ENCODE assay signal across 1 cellular context in the genomic region with DNA sequence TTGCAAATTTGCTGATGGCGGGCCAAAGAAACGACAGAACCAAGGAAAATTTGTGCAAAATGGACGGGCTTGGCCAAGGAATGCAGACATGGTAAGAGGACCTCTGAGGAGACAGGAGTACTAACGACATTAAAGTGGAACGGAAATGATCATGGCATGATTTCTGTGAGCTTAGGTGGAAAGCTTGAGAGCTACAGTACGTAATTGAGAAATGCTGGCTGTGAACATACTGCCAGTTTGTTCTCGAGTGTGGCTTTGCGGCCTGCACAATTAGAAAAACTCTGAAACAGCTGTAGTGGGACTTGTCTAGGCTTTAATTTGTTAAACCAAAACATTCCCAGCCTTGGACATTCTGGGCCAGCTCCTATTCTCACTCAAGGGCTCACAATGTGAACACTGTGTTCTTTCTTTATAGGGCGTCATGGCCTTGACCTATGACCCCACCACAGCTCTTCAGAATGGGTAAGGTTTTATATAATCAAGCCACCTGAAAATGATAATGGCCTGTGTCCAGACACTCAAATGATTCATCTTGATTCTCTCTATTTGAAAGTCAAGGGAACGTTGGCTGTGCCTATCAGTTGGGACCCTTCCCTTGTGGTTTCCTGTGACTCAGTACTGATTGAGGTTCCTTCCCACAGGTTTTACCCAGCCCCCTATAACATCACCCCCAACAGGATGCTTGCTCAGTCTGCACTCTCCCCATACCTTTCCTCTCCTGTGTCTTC.
TF ChIP-seq lines count a peak whose summit lies in the region.

No MANE protein-coding gene starts in this region.

TF ChIP-seq in SK-N-SH treated with all-trans-retinoic acid at 6 μM for 48 hours, 23 proteins besides CTCF, POLR2A, EP300 and RAD21 (continued from another document):
- TF ChIP-seq, protein P1, sequence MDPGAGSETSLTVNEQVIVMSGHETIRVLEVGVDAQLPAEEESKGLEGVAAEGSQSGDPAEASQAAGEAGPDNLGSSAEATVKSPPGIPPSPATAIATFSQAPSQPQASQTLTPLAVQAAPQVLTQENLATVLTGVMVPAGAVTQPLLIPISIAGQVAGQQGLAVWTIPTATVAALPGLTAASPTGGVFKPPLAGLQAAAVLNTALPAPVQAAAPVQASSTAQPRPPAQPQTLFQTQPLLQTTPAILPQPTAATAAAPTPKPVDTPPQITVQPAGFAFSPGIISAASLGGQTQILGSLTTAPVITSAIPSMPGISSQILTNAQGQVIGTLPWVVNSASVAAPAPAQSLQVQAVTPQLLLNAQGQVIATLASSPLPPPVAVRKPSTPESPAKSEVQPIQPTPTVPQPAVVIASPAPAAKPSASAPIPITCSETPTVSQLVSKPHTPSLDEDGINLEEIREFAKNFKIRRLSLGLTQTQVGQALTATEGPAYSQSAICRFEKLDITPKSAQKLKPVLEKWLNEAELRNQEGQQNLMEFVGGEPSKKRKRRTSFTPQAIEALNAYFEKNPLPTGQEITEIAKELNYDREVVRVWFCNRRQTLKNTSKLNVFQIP (CRISPR knock-in tag; IDR thresholded peaks at IDR 0.05; ENCODE audit: borderline replicate concordance, low read depth): no peak
- no peak for TF ChIP-seq ZNF565 (CRISPR knock-in tag; conservative IDR thresholded peaks at IDR 0.05; ENCODE audit: low read depth)
- no peak for TF ChIP-seq GLIS3 (CRISPR knock-in tag; IDR thresholded peaks at IDR 0.05)
- TF ChIP-seq ZFP30 (CRISPR knock-in tag; IDR thresholded peaks at IDR 0.05): no peak
- TF ChIP-seq ZNF8 (CRISPR knock-in tag; IDR thresholded peaks at IDR 0.05): no peak
